Comparison of ENCODE assay signal across 17 cellular contexts in genomic region chr19:44598880-44599279, GRCh38. TPM values are rescaled to one million over a fixed set of nuclear protein-coding genes. Genes with fewer than 3 reads are reported as not detected.
"Had no signal": no experiment of that assay in that cellular context is flagged by ENCODE, and none has a peak within 500 bp of the region (broad histone marks: within the 10 kb centered on the region; RNA-seq: fewer than 3 reads in every experiment).

No MANE protein-coding gene starts in this region.

- H3K4me3 ChIP-seq: cardiac muscle cell, heart right ventricle, smooth muscle cell, tibial nerve had no signal

- H3K4me1 ChIP-seq: tibial nerve had no signal

- DNase-seq: activated CD4-positive, alpha-beta T cell treated with anti-CD3 and anti-CD28 coated beads for 48 hours; activated CD8-positive, alpha-beta memory T cell treated with anti-CD3 and anti-CD28 coated beads, Interleukin-2, amount 50 U/mL, for 48 hours; activated CD8-positive, alpha-beta T cell treated with anti-CD3 and anti-CD28 coated beads, Interleukin-2, amount 10 ng/mL, durations not matched to agents 7 days and 5 days; activated naive CD4-positive, alpha-beta T cell treated with Interleukin-2 at 50 U/mL for 16 hours; effector CD8-positive, alpha-beta T cell; heart right ventricle; islet precursor cell; naive thymus-derived CD4-positive, alpha-beta T cell; posterior cingulate gyrus had no signal

- H3K27ac ChIP-seq: cardiac muscle cell, heart right ventricle, tibial nerve had no signal

- H3K36me3 ChIP-seq: cardiac muscle cell, heart right ventricle, tibial nerve had no signal

- H3K27me3 ChIP-seq: cardiac muscle cell, tibial nerve had no signal

- ATAC-seq: activated CD8-positive, alpha-beta T cell treated with anti-CD3 and anti-CD28 coated beads, Interleukin-2, amount 10 ng/mL, durations not matched to agents 7 days and 5 days; heart right ventricle; naive thymus-derived CD4-positive, alpha-beta T cell; stimulated activated effector memory CD8-positive, alpha-beta T cell treated with anti-CD3 and anti-CD28 coated beads, Interleukin-12 subunit alpha, Interleukin-12 subunit beta, amount 100 ng/mL, for 72 hours; WTC11 had no signal

RNA-seq across cellular contexts. Expression of gene IGSF23, which starts 14.5 kb away (rescaled TPM):
- total RNA-seq: activated CD8-positive, alpha-beta T cell treated with anti-CD3 and anti-CD28 coated beads, Interleukin-2, amount 10 ng/mL, durations not matched to agents 7 days and 5 days; astrocyte; cardiac muscle cell; frontal cortex; heart right ventricle; naive thymus-derived CD4-positive, alpha-beta T cell; smooth muscle cell; T-helper 1 cell treated with Interleukin-12 subunit alpha and Interleukin-12 subunit beta and Interleukin-4 antibody, amounts not matched to agents 30 ng/mL and 1 ng/mL, for 36 hours; tibial nerve; WTC11 had no signal
